35 cellular contexts compared by ENCODE assay signal in genomic region chr1:153371231-153371630, GRCh38. TPM values are rescaled to one million over a fixed set of nuclear protein-coding genes. Genes with fewer than 3 reads are reported as not detected.
"Had no signal": no experiment of that assay in that cellular context is flagged by ENCODE, and none has a peak within 500 bp of the region (broad histone marks: within the 10 kb centered on the region; RNA-seq: fewer than 3 reads in every experiment).

No MANE protein-coding gene starts in this region.

- H3K4me1 Mint-ChIP-seq: activated naive CD4-positive, alpha-beta T cell treated with anti-CD3 and anti-CD28 coated beads, Interleukin-2, amount 10 ng/mL, durations not matched to agents 7 days and 5 days; activated naive CD8-positive, alpha-beta T cell treated with anti-CD3 and anti-CD28 coated beads, Interleukin-2, amount 10 ng/mL, durations not matched to agents 7 days and 5 days; brain; nephron progenitor cell; stimulated activated effector memory CD8-positive, alpha-beta T cell treated with anti-CD3 and anti-CD28 coated beads, Interleukin-12 subunit alpha, Interleukin-12 subunit beta, amount 100 ng/mL, for 72 hours had no signal

- H3K36me3 Mint-ChIP-seq: activated naive CD4-positive, alpha-beta T cell treated with anti-CD3 and anti-CD28 coated beads, Interleukin-2, amount 10 ng/mL, durations not matched to agents 7 days and 5 days; activated naive CD8-positive, alpha-beta T cell treated with anti-CD3 and anti-CD28 coated beads, Interleukin-2, amount 10 ng/mL, durations not matched to agents 7 days and 5 days; brain; stimulated activated effector memory CD8-positive, alpha-beta T cell treated with anti-CD3 and anti-CD28 coated beads, Interleukin-12 subunit alpha, Interleukin-12 subunit beta, amount 100 ng/mL, for 72 hours had no signal

- H3K4me3 Mint-ChIP-seq: activated naive CD4-positive, alpha-beta T cell treated with anti-CD3 and anti-CD28 coated beads, Interleukin-2, amount 10 ng/mL, durations not matched to agents 7 days and 5 days; activated naive CD8-positive, alpha-beta T cell treated with anti-CD3 and anti-CD28 coated beads, Interleukin-2, amount 10 ng/mL, durations not matched to agents 7 days and 5 days; brain; dendritic cell treated with granulocyte-macrophage colony-stimulating factor and Interleukin-4, amounts not matched to agents 40 ng/mL and 50 ng/mL, for 4 days; nephron progenitor cell; stimulated activated effector memory CD8-positive, alpha-beta T cell treated with anti-CD3 and anti-CD28 coated beads, Interleukin-12 subunit alpha, Interleukin-12 subunit beta, amount 100 ng/mL, for 72 hours; stimulated activated naive CD8-positive, alpha-beta T cell treated with anti-CD3 and anti-CD28 coated beads, Interleukin-15, Interleukin-2, amounts not matched to agents 100 ng/mL and 50 ng/mL, for 24 hours; T-helper 1 cell treated with Interleukin-12 subunit alpha and Interleukin-12 subunit beta and Interleukin-4 antibody, amounts not matched to agents 30 μg/mL and 1 μg/mL, for 36 hours had no signal

- H3K27me3 Mint-ChIP-seq: dendritic cell treated with granulocyte-macrophage colony-stimulating factor and Interleukin-4, amounts not matched to agents 40 ng/mL and 50 ng/mL, for 4 days had no signal

- H3K9me3 Mint-ChIP-seq: activated naive CD4-positive, alpha-beta T cell treated with anti-CD3 and anti-CD28 coated beads, Interleukin-2, amount 10 ng/mL, durations not matched to agents 7 days and 5 days; activated naive CD8-positive, alpha-beta T cell treated with anti-CD3 and anti-CD28 coated beads, Interleukin-2, amount 10 ng/mL, durations not matched to agents 7 days and 5 days; brain; dendritic cell treated with granulocyte-macrophage colony-stimulating factor and Interleukin-4, amounts not matched to agents 40 ng/mL and 50 ng/mL, for 4 days; stimulated activated effector memory CD8-positive, alpha-beta T cell treated with anti-CD3 and anti-CD28 coated beads, Interleukin-12 subunit alpha, Interleukin-12 subunit beta, amount 100 ng/mL, for 72 hours; stimulated activated naive CD8-positive, alpha-beta T cell treated with anti-CD3 and anti-CD28 coated beads, Interleukin-15, Interleukin-2, amounts not matched to agents 100 ng/mL and 50 ng/mL, for 24 hours; T-helper 1 cell treated with Interleukin-12 subunit alpha and Interleukin-12 subunit beta and Interleukin-4 antibody, amounts not matched to agents 30 μg/mL and 1 μg/mL, for 36 hours had no signal

- H3K27ac ChIP-seq: ascending aorta, left ventricle myocardium inferior, ovary, thoracic aorta, VCaP had no signal

- H3K4me1 ChIP-seq: ascending aorta, left ventricle myocardium inferior had no signal

- H3K4me3 ChIP-seq: ascending aorta, heart right ventricle, left ventricle myocardium inferior, lung, ovary, skin epidermis, thoracic aorta had no signal

- H3K36me3 ChIP-seq: ascending aorta, heart right ventricle, left ventricle myocardium inferior, ovary, thoracic aorta had no signal

- H3K27me3 ChIP-seq: ascending aorta, ovary had no signal

- ATAC-seq: heart right ventricle; sciatic nerve; stimulated activated effector memory CD8-positive, alpha-beta T cell treated with anti-CD3 and anti-CD28 coated beads, Interleukin-12 subunit alpha, Interleukin-12 subunit beta, amount 100 ng/mL, for 72 hours had no signal

- H3K9me3 ChIP-seq: ascending aorta, heart right ventricle, left ventricle myocardium inferior, ovary, thoracic aorta had no signal

- H3K27ac Mint-ChIP-seq: activated naive CD4-positive, alpha-beta T cell treated with anti-CD3 and anti-CD28 coated beads, Interleukin-2, amount 10 ng/mL, durations not matched to agents 7 days and 5 days; activated naive CD8-positive, alpha-beta T cell treated with anti-CD3 and anti-CD28 coated beads, Interleukin-2, amount 10 ng/mL, durations not matched to agents 7 days and 5 days; brain; dendritic cell treated with granulocyte-macrophage colony-stimulating factor and Interleukin-4, amounts not matched to agents 40 ng/mL and 50 ng/mL, for 4 days; nephron progenitor cell; progenitor cell of endocrine pancreas; stimulated activated effector memory CD8-positive, alpha-beta T cell treated with anti-CD3 and anti-CD28 coated beads, Interleukin-12 subunit alpha, Interleukin-12 subunit beta, amount 100 ng/mL, for 72 hours; stimulated activated naive CD8-positive, alpha-beta T cell treated with anti-CD3 and anti-CD28 coated beads, Interleukin-15, Interleukin-2, amounts not matched to agents 100 ng/mL and 50 ng/mL, for 24 hours; T-helper 1 cell treated with Interleukin-12 subunit alpha and Interleukin-12 subunit beta and Interleukin-4 antibody, amounts not matched to agents 30 μg/mL and 1 μg/mL, for 36 hours had no signal

- DNase-seq: activated CD4-positive, alpha-beta T cell treated with anti-CD3 and anti-CD28 coated beads for 4 hours; activated CD4-positive, alpha-beta T cell treated with anti-CD3 and anti-CD28 coated beads, Interleukin-2, amount 50 U/mL, for 48 hours; activated CD8-positive, alpha-beta memory T cell treated with anti-CD3 and anti-CD28 coated beads for 24 hours; activated effector memory CD4-positive, alpha-beta T cell treated with Interleukin-2 at 50 U/mL for 16 hours; activated naive CD4-positive, alpha-beta T cell treated with anti-CD3 and anti-CD28 coated beads, Interleukin-2, amount 10 ng/mL, durations not matched to agents 7 days and 5 days; activated naive CD8-positive, alpha-beta T cell treated with anti-CD3 and anti-CD28 coated beads, Interleukin-2, amount 10 ng/mL, durations not matched to agents 7 days and 5 days; caudate nucleus; effector CD4-positive, alpha-beta T cell; erythroblast; foreskin melanocyte; heart right ventricle; left ventricle myocardium inferior; nephron progenitor cell; ovary; stimulated activated CD4-positive, alpha-beta T cell treated with anti-CD3 and anti-CD28 coated beads, Interleukin-4, amount 100 ng/mL, for 24 hours; SW 1271; T-helper 9 cell; trophoblast cell had no signal

RNA-seq across cellular contexts. Expression of gene S100A12, which starts 4.2 kb away (rescaled TPM):
- total RNA-seq: activated naive CD8-positive, alpha-beta T cell treated with anti-CD3 and anti-CD28 coated beads, Interleukin-2, amount 10 ng/mL, durations not matched to agents 7 days and 5 days; ascending aorta; chondrocyte; glomerular endothelial cell; progenitor cell of endocrine pancreas; renal cortical epithelial cell had no signal

RNA-seq across cellular contexts. Expression of gene S100A9, which starts 13.6 kb away (rescaled TPM):
- total RNA-seq: chondrocyte, glomerular endothelial cell had no signal

RNA-seq across cellular contexts. Expression of gene S100A8, which starts 19.6 kb away (rescaled TPM):
- total RNA-seq: chondrocyte, glomerular endothelial cell, progenitor cell of endocrine pancreas, renal cortical epithelial cell had no signal

RNA-seq across cellular contexts. Expression of gene PGLYRP4, which starts 22.6 kb away (rescaled TPM):
- total RNA-seq: activated naive CD8-positive, alpha-beta T cell treated with anti-CD3 and anti-CD28 coated beads, Interleukin-2, amount 10 ng/mL, durations not matched to agents 7 days and 5 days; ascending aorta; chondrocyte; glomerular endothelial cell; heart right ventricle; left ventricle myocardium inferior; mucosa of gallbladder; ovary; progenitor cell of endocrine pancreas; renal cortical epithelial cell; sciatic nerve; subcutaneous adipose tissue; thoracic aorta had no signal
- polyA plus RNA-seq: heart right ventricle, ovary had no signal

RNA-seq across cellular contexts. Expression of gene S100A7A, which starts 45.1 kb away (rescaled TPM):
- total RNA-seq: activated naive CD8-positive, alpha-beta T cell treated with anti-CD3 and anti-CD28 coated beads, Interleukin-2, amount 10 ng/mL, durations not matched to agents 7 days and 5 days; ascending aorta; chondrocyte; glomerular endothelial cell; heart right ventricle; left ventricle myocardium inferior; lung; mucosa of gallbladder; ovary; progenitor cell of endocrine pancreas; renal cortical epithelial cell; sciatic nerve; subcutaneous adipose tissue; thoracic aorta had no signal
- polyA plus RNA-seq: heart right ventricle, lung, ovary had no signal
